1 cellular context compared by ENCODE assay signal in the genomic region with DNA sequence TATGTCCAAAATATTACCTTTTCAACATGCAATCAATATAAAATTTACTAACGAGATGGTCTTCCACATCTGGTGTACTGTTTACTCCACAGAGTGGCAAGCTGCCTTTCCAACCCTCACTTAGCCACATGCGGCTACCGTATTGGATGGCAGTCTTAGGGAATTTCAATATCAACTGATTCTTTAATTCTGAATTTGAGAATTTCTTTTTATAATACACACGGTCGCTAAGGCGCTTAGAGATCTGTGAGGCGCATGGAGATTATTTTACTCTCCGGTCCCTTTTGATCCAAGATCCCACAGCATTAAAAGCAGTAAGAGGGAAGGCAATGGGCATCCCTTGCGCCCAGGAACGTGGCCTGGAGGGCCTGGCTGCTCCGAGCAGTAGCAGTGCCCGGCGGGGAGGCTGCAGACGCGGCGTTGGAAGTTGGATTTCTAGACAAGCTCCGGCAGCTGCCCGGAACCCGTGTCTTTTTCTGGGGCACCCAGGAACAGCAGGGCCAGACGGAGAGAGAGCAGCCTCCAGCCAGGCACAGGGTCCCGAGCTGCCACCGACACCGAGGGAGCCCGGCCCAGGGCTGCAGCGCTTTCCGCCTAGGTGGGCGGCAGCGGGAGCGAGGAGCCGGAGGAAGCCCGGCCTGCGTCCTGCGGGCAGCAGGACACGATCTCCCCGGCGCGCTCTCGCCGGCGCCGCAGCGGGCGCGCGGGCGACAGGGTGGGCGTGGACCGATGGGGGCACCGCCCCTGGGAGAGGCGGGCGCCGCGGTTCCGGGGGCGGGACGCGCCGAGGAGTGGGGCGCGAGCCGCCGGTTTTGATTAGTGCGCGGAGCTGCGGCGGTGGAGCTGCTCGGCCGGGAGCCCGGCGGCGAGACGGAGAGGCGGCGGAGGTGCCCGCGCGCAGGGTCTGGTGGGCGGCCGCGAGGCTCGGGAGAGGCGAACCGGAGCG.
TF ChIP-seq lines count a peak whose summit lies in the region.

A gene (plus strand): TSS at position 819 of the 946 bp plus-strand sequence. CDS start 402 bp downstream, outside the sequence.

TF ChIP-seq in K562, 482 proteins besides CTCF, POLR2A, EP300 and RAD21 (continued from another document and continues in another):
- TF ChIP-seq, protein P1, sequence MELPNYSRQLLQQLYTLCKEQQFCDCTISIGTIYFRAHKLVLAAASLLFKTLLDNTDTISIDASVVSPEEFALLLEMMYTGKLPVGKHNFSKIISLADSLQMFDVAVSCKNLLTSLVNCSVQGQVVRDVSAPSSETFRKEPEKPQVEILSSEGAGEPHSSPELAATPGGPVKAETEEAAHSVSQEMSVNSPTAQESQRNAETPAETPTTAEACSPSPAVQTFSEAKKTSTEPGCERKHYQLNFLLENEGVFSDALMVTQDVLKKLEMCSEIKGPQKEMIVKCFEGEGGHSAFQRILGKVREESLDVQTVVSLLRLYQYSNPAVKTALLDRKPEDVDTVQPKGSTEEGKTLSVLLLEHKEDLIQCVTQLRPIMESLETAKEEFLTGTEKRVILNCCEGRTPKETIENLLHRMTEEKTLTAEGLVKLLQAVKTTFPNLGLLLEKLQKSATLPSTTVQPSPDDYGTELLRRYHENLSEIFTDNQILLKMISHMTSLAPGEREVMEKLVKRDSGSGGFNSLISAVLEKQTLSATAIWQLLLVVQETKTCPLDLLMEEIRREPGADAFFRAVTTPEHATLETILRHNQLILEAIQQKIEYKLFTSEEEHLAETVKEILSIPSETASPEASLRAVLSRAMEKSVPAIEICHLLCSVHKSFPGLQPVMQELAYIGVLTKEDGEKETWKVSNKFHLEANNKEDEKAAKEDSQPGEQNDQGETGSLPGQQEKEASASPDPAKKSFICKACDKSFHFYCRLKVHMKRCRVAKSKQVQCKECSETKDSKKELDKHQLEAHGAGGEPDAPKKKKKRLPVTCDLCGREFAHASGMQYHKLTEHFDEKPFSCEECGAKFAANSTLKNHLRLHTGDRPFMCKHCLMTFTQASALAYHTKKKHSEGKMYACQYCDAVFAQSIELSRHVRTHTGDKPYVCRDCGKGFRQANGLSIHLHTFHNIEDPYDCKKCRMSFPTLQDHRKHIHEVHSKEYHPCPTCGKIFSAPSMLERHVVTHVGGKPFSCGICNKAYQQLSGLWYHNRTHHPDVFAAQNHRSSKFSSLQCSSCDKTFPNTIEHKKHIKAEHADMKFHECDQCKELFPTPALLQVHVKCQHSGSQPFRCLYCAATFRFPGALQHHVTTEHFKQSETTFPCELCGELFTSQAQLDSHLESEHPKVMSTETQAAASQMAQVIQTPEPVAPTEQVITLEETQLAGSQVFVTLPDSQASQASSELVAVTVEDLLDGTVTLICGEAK (IDR thresholded peaks at IDR 0.05) = 0 out of 2 replicates have a peak, but pooled peaks have one; percentile 42
- TF ChIP-seq, protein P1 (CRISPR knock-in tag; IDR thresholded peaks at IDR 0.05) = no peak
- peak; percentile 71 for TF ChIP-seq SAP30 (IDR thresholded peaks at IDR 0.05; ENCODE audit: borderline replicate concordance, insufficient read depth, low read depth, low read length, poor library complexity, severe bottlenecking)
- TF ChIP-seq, protein P2, sequence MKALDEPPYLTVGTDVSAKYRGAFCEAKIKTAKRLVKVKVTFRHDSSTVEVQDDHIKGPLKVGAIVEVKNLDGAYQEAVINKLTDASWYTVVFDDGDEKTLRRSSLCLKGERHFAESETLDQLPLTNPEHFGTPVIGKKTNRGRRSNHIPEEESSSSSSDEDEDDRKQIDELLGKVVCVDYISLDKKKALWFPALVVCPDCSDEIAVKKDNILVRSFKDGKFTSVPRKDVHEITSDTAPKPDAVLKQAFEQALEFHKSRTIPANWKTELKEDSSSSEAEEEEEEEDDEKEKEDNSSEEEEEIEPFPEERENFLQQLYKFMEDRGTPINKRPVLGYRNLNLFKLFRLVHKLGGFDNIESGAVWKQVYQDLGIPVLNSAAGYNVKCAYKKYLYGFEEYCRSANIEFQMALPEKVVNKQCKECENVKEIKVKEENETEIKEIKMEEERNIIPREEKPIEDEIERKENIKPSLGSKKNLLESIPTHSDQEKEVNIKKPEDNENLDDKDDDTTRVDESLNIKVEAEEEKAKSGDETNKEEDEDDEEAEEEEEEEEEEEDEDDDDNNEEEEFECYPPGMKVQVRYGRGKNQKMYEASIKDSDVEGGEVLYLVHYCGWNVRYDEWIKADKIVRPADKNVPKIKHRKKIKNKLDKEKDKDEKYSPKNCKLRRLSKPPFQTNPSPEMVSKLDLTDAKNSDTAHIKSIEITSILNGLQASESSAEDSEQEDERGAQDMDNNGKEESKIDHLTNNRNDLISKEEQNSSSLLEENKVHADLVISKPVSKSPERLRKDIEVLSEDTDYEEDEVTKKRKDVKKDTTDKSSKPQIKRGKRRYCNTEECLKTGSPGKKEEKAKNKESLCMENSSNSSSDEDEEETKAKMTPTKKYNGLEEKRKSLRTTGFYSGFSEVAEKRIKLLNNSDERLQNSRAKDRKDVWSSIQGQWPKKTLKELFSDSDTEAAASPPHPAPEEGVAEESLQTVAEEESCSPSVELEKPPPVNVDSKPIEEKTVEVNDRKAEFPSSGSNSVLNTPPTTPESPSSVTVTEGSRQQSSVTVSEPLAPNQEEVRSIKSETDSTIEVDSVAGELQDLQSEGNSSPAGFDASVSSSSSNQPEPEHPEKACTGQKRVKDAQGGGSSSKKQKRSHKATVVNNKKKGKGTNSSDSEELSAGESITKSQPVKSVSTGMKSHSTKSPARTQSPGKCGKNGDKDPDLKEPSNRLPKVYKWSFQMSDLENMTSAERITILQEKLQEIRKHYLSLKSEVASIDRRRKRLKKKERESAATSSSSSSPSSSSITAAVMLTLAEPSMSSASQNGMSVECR (CRISPR knock-in tag; IDR thresholded peaks at IDR 0.05) = no peak
- TF ChIP-seq ZNF384 (IDR thresholded peaks at IDR 0.05; ENCODE audit: low read depth, low read length) = no peak
- TF ChIP-seq, protein P3, sequence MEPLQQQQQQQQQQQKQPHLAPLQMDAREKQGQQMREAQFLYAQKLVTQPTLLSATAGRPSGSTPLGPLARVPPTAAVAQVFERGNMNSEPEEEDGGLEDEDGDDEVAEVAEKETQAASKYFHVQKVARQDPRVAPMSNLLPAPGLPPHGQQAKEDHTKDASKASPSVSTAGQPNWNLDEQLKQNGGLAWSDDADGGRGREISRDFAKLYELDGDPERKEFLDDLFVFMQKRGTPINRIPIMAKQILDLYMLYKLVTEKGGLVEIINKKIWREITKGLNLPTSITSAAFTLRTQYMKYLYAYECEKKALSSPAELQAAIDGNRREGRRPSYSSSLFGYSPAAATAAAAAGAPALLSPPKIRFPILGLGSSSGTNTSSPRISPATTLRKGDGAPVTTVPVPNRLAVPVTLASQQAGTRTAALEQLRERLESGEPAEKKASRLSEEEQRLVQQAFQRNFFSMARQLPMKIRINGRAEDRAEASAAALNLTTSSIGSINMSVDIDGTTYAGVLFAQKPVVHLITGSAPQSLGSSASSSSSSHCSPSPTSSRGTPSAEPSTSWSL (CRISPR knock-in tag; IDR thresholded peaks at IDR 0.05; ENCODE audit: borderline replicate concordance) = 0 out of 2 replicates have a peak, but pooled peaks have one; percentile 58
- TF ChIP-seq, protein P4, sequence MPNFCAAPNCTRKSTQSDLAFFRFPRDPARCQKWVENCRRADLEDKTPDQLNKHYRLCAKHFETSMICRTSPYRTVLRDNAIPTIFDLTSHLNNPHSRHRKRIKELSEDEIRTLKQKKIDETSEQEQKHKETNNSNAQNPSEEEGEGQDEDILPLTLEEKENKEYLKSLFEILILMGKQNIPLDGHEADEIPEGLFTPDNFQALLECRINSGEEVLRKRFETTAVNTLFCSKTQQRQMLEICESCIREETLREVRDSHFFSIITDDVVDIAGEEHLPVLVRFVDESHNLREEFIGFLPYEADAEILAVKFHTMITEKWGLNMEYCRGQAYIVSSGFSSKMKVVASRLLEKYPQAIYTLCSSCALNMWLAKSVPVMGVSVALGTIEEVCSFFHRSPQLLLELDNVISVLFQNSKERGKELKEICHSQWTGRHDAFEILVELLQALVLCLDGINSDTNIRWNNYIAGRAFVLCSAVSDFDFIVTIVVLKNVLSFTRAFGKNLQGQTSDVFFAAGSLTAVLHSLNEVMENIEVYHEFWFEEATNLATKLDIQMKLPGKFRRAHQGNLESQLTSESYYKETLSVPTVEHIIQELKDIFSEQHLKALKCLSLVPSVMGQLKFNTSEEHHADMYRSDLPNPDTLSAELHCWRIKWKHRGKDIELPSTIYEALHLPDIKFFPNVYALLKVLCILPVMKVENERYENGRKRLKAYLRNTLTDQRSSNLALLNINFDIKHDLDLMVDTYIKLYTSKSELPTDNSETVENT (CRISPR knock-in tag; IDR thresholded peaks at IDR 0.05) = peak; percentile 91
- TF ChIP-seq, protein P5, sequence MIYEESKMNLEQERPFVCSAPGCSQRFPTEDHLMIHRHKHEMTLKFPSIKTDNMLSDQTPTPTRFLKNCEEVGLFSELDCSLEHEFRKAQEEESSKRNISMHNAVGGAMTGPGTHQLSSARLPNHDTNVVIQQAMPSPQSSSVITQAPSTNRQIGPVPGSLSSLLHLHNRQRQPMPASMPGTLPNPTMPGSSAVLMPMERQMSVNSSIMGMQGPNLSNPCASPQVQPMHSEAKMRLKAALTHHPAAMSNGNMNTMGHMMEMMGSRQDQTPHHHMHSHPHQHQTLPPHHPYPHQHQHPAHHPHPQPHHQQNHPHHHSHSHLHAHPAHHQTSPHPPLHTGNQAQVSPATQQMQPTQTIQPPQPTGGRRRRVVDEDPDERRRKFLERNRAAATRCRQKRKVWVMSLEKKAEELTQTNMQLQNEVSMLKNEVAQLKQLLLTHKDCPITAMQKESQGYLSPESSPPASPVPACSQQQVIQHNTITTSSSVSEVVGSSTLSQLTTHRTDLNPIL (CRISPR knock-in tag; IDR thresholded peaks at IDR 0.05) = no peak
- TF ChIP-seq, protein P6, sequence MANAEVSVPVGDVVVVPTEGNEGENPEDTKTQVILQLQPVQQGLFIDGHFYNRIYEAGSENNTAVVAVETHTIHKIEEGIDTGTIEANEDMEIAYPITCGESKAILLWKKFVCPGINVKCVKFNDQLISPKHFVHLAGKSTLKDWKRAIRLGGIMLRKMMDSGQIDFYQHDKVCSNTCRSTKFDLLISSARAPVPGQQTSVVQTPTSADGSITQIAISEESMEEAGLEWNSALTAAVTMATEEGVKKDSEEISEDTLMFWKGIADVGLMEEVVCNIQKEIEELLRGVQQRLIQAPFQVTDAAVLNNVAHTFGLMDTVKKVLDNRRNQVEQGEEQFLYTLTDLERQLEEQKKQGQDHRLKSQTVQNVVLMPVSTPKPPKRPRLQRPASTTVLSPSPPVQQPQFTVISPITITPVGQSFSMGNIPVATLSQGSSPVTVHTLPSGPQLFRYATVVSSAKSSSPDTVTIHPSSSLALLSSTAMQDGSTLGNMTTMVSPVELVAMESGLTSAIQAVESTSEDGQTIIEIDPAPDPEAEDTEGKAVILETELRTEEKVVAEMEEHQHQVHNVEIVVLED (CRISPR knock-in tag; IDR thresholded peaks at IDR 0.05) = peak; percentile 56
- no peak; the same call in 1 of the 2 replicates for TF ChIP-seq ZNF644 (tag; IDR thresholded peaks at IDR 0.05; ENCODE audit: low read depth)
- TF ChIP-seq, protein P7, sequence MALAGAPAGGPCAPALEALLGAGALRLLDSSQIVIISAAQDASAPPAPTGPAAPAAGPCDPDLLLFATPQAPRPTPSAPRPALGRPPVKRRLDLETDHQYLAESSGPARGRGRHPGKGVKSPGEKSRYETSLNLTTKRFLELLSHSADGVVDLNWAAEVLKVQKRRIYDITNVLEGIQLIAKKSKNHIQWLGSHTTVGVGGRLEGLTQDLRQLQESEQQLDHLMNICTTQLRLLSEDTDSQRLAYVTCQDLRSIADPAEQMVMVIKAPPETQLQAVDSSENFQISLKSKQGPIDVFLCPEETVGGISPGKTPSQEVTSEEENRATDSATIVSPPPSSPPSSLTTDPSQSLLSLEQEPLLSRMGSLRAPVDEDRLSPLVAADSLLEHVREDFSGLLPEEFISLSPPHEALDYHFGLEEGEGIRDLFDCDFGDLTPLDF (CRISPR knock-in tag; IDR thresholded peaks at IDR 0.05) = 0 out of 2 replicates have a peak, but pooled peaks have one; percentile 34
- TF ChIP-seq, protein P8, sequence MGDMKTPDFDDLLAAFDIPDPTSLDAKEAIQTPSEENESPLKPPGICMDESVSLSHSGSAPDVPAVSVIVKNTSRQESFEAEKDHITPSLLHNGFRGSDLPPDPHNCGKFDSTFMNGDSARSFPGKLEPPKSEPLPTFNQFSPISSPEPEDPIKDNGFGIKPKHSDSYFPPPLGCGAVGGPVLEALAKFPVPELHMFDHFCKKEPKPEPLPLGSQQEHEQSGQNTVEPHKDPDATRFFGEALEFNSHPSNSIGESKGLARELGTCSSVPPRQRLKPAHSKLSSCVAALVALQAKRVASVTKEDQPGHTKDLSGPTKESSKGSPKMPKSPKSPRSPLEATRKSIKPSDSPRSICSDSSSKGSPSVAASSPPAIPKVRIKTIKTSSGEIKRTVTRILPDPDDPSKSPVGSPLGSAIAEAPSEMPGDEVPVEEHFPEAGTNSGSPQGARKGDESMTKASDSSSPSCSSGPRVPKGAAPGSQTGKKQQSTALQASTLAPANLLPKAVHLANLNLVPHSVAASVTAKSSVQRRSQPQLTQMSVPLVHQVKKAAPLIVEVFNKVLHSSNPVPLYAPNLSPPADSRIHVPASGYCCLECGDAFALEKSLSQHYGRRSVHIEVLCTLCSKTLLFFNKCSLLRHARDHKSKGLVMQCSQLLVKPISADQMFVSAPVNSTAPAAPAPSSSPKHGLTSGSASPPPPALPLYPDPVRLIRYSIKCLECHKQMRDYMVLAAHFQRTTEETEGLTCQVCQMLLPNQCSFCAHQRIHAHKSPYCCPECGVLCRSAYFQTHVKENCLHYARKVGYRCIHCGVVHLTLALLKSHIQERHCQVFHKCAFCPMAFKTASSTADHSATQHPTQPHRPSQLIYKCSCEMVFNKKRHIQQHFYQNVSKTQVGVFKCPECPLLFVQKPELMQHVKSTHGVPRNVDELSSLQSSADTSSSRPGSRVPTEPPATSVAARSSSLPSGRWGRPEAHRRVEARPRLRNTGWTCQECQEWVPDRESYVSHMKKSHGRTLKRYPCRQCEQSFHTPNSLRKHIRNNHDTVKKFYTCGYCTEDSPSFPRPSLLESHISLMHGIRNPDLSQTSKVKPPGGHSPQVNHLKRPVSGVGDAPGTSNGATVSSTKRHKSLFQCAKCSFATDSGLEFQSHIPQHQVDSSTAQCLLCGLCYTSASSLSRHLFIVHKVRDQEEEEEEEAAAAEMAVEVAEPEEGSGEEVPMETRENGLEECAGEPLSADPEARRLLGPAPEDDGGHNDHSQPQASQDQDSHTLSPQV (IDR thresholded peaks at IDR 0.05) = 0 out of 2 replicates have a peak, but pooled peaks have one; percentile 45
